Comparison of ENCODE assay signal across 10 cellular contexts in genomic region chr15:65580287-65580686, GRCh38. TPM values are rescaled to one million over a fixed set of nuclear protein-coding genes. Genes with fewer than 3 reads are reported as not detected.
DNase-seq lines count a peak whose midpoint lies in the region; TF ChIP-seq lines count a peak whose summit lies in the region.
"Had no signal": no experiment of that assay in that cellular context is flagged by ENCODE, and none has a peak within 500 bp of the region (broad histone marks: within the 10 kb centered on the region; RNA-seq: fewer than 3 reads in every experiment).

No MANE protein-coding gene starts in this region.

- peak overlapping the region; percentile 84 for H3K27ac ChIP-seq in mesodermal cell (ENCODE audit: low read depth, low read length, severe bottlenecking)

- peaks cover 52% of the 10 kb centered on the region for H3K36me3 ChIP-seq in mesodermal cell (ENCODE audit: control insufficient read depth, insufficient read depth, low read length)

- H3K36me3 Mint-ChIP-seq in brain: peaks cover 65% of the 10 kb centered on the region

- H3K4me3 Mint-ChIP-seq in brain: no peak overlapping the region

- no peak overlapping the region for H3K4me3 ChIP-seq in mesodermal cell (ENCODE audit: extremely low read depth, insufficient read depth, low read length, poor library complexity, severe bottlenecking)

- peaks cover 29% of the 10 kb centered on the region for H3K4me1 ChIP-seq in mesodermal cell (ENCODE audit: control insufficient read depth, insufficient read depth, low read length, poor library complexity, severe bottlenecking)

- H3K4me1 Mint-ChIP-seq in brain: peaks cover 19% of the 10 kb centered on the region

- H3K27ac Mint-ChIP-seq in brain: peak overlapping the region; percentile 8 to 83 (median 46)

- DNase-seq in AG20443 (ENCODE audit: low spot score): peak; percentile 87
- peak; percentile 67 for DNase-seq in HT1080 (ENCODE audit: low read depth)
- no peak for DNase-seq in C1 segment of cervical spinal cord (lab: John Stamatoyannopoulos, UW)
- DNase-seq in CD1c-positive myeloid dendritic cell (ENCODE audit: extremely low spot score): no peak
- DNase-seq in NCI-H510A treated with DMSO at 0.1 percent for 48 hours (lab: John Stamatoyannopoulos, UW): no peak
- DNase-seq in SHP77 treated with DMSO at 0.1 percent for 48 hours (lab: John Stamatoyannopoulos, UW): no peak
- DNase-seq: Kasumi-1, NCI-H526 treated with DMSO at 0.1 percent for 48 hours had no signal

- peaks cover 3% of the 10 kb centered on the region for H3K27me3 Mint-ChIP-seq in brain

- H3K9me3 Mint-ChIP-seq in brain: no peaks in the 10 kb centered on the region

- TF ChIP-seq CTCF in brain (conservative IDR thresholded peaks at IDR 0.05): no peak

- H3K9me3 ChIP-seq in mesodermal cell (ENCODE audit: control insufficient read depth, low read length): no peaks in the 10 kb centered on the region

RNA-seq across cellular contexts. Expression of gene INTS14, which starts 30.6 kb away (rescaled TPM):
- 34.1 and 46.5 TPM in 2 replicates for total RNA-seq in HT1080 (2014; rRNA removed; shearing (Covaris generic))
- 59.0 and 66.8 TPM in 2 replicates for polyA plus RNA-seq in HT1080 (2015; cell fraction: cytosol; rRNA removed)
- polyA plus RNA-seq in HT1080 (2015; cell fraction: nucleus; rRNA removed): 72.5 and 85.8 TPM in 2 replicates
- 28.0 TPM for polyA plus RNA-seq in brain (ENCODE audit: insufficient read depth, low read depth, low replicate concordance)
- 32.5 TPM for polyA plus RNA-seq in mesodermal cell (2013, experiment 1 of 2)
- 29.7 TPM for polyA plus RNA-seq in mesodermal cell (2013, experiment 2 of 2)

RNA-seq across cellular contexts. Expression of gene SLC24A1, which starts 41.5 kb away (rescaled TPM):
- total RNA-seq in HT1080 (2014; rRNA removed; shearing (Covaris generic)): 10.1 and 11.5 TPM in 2 replicates
- polyA plus RNA-seq in HT1080 (2015; cell fraction: cytosol; rRNA removed): 9.8 and 15.4 TPM in 2 replicates
- polyA plus RNA-seq in HT1080 (2015; cell fraction: nucleus; rRNA removed): 11.2 and 11.6 TPM in 2 replicates
- 4.4 TPM for polyA plus RNA-seq in brain (ENCODE audit: insufficient read depth, low read depth, low replicate concordance)
- polyA plus RNA-seq in mesodermal cell (2013, experiment 1 of 2): 11.9 TPM
- polyA plus RNA-seq in mesodermal cell (2013, experiment 2 of 2): 9.7 TPM

RNA-seq across cellular contexts. Expression of gene HACD3, which starts 50.0 kb away (rescaled TPM):
- total RNA-seq in HT1080 (2014; rRNA removed; shearing (Covaris generic)): 96.0 and 101 TPM in 2 replicates
- polyA plus RNA-seq in HT1080 (2015; cell fraction: cytosol; rRNA removed): 60.8 and 72.6 TPM in 2 replicates
- polyA plus RNA-seq in HT1080 (2015; cell fraction: nucleus; rRNA removed): 82.6 and 87.7 TPM in 2 replicates
- polyA plus RNA-seq in brain (ENCODE audit: insufficient read depth, low read depth, low replicate concordance): 97.9 TPM
- polyA plus RNA-seq in mesodermal cell (2013, experiment 1 of 2): 187 TPM
- polyA plus RNA-seq in mesodermal cell (2013, experiment 2 of 2): 187 TPM

Comparison
In these comparisons a context has a peak if more than half of its experiments do, and no peak if none do; other contexts are left out.
1. DNase-seq: peak in AG20443 (single experiment) and HT1080 (single experiment); none in C1 segment of cervical spinal cord (0 of 14), CD1c-positive myeloid dendritic cell (single experiment), NCI-H510A treated with DMSO at 0.1 percent for 48 hours (single experiment) and SHP77 treated with DMSO at 0.1 percent for 48 hours (single experiment).